ENCODE assay signal across 26 cellular contexts in the genomic region with DNA sequence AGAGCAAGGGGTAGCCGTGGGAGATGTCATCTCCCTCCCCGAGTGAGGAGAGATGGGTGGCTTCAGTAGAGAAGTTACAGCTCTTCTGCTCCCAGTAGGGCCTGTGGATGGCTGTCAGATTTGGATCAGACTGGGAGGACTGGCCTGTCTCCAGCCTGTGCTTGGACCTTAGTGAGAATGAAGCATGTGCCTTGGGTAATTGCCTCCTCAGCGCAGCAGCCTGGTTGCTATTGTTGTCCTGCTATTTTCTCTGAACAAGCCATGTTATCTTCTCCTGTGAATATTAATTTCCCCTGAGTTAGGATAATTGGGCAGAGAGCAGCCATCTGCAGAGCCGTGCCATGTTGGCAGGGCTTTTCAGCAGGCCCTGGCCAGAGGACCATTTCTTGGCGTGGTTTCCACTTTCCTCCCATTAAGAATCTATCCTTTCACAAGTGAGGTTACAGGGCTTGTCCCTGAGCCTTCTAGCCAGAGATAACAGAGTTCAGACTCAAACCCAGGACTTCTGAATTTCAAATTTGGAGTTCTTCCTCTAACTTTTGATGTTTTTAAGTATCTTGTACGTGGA.
DNase-seq lines count a peak whose midpoint lies in the region; ATAC-seq and TF ChIP-seq lines count a peak whose summit lies in the region.
"Had no signal": no experiment of that assay in that cellular context is flagged by ENCODE, and none has a peak within 500 bp of the region (broad histone marks: within the 10 kb centered on the region; RNA-seq: fewer than 3 reads in every experiment).

No MANE protein-coding gene starts in this region.

- H3K4me2 ChIP-seq in neuronal stem cell (ENCODE audit: insufficient read depth, low read length, poor library complexity, severe bottlenecking), result no peak overlapping the region
- H3K4me2 ChIP-seq: BLaER1 treated with 17β-estradiol and CSF1 and Interleukin-3, amounts not matched to agents 10 nM and 100 nM; KMS-11 had no signal

- no peak overlapping the region for H3K9ac ChIP-seq in neuronal stem cell (ENCODE audit: low read depth, low read length, poor library complexity)
- H3K9ac ChIP-seq: BLaER1 treated with 17β-estradiol and CSF1 and Interleukin-3, amounts not matched to agents 10 nM and 100 nM; KMS-11 had no signal

- H3K9me3 Mint-ChIP-seq in brain, result no peaks in the 10 kb centered on the region

- H3K4me1 Mint-ChIP-seq in brain, result peaks cover 33% of the 10 kb centered on the region
- H3K4me1 Mint-ChIP-seq: CD4-positive, alpha-beta memory T cell had no signal

- TF ChIP-seq CTCF in brain (conservative IDR thresholded peaks at IDR 0.05), result no peak

- no peak overlapping the region for H3K4me3 ChIP-seq in neuronal stem cell (ENCODE audit: low read length in 2 of 2)
- H3K4me3 ChIP-seq: BLaER1 treated with 17β-estradiol and CSF1 and Interleukin-3, amounts not matched to agents 10 nM and 100 nM; SK-N-MC had no signal

- no peak overlapping the region for H3K14ac ChIP-seq in neuronal stem cell (ENCODE audit: low read length)

- WGBS in neuronal stem cell (ENCODE audit: extremely low coverage in 2 of 2, insufficient read length in 2 of 2, insufficient replicate concordance in 1 of 2), 2 donors, result no CpG with 5 or more reads among the region's 6 CpGs

- peaks cover 4% of the 10 kb centered on the region for H3K27me3 Mint-ChIP-seq in brain
- H3K27me3 Mint-ChIP-seq: CD4-positive, alpha-beta memory T cell had no signal

- H3K79me1 ChIP-seq in neuronal stem cell (ENCODE audit: low read depth, low read length), result no peaks in the 10 kb centered on the region

- H4K8ac ChIP-seq in neuronal stem cell (ENCODE audit: low read depth, low read length), result no peak overlapping the region

- no peak overlapping the region for H2BK120ac ChIP-seq in neuronal stem cell (ENCODE audit: low read depth, low read length)

- H3K27ac ChIP-seq in neuronal stem cell (replicated peaks; ENCODE audit: low read length), result no peak overlapping the region
- H3K27ac ChIP-seq: 22Rv1; BLaER1 treated with 17β-estradiol and CSF1 and Interleukin-3, amounts not matched to agents 10 nM and 100 nM; KMS-11; SK-N-MC had no signal

- peaks cover 4 to 12% of the 10 kb centered on the region in 2 donors for H3K4me1 ChIP-seq in neuronal stem cell (ENCODE audit: control insufficient read depth in 2 of 2, insufficient read depth in 1 of 2, low read depth in 1 of 2, low read length in 2 of 2)
- H3K4me1 ChIP-seq: BLaER1 treated with 17β-estradiol and CSF1 and Interleukin-3, amounts not matched to agents 10 nM and 100 nM; Caco-2 had no signal

- H3K27me3 ChIP-seq in neuronal stem cell (ENCODE audit: control insufficient read depth in 3 of 3, insufficient read depth in 3 of 3, low read depth in 1 of 3, low read length in 3 of 3), result no peaks in the 10 kb centered on the region
- H3K27me3 ChIP-seq: BLaER1 treated with 17β-estradiol and CSF1 and Interleukin-3, amounts not matched to agents 10 nM and 100 nM had no signal

- H3K18ac ChIP-seq in neuronal stem cell (ENCODE audit: low read length), result peak overlapping the region; percentile 81

- H3K36me3 ChIP-seq in neuronal stem cell (replicated peaks in 1 of 2; ENCODE audit: control insufficient read depth in 2 of 2, insufficient read depth in 2 of 2, low read length in 2 of 2), result no peaks in the 10 kb centered on the region
- H3K36me3 ChIP-seq: BLaER1 treated with 17β-estradiol and CSF1 and Interleukin-3, amounts not matched to agents 10 nM and 100 nM had no signal

- peak overlapping the region in 4 of 5 experiments; percentile 68 to 93 (median 75) for H3K27ac Mint-ChIP-seq in brain
- H3K27ac Mint-ChIP-seq: CD4-positive, alpha-beta memory T cell had no signal

- no peaks in the 10 kb centered on the region for H3K36me3 Mint-ChIP-seq in brain
- H3K36me3 Mint-ChIP-seq: CD4-positive, alpha-beta memory T cell had no signal

- no peak overlapping the region for H4K91ac ChIP-seq in neuronal stem cell (ENCODE audit: low read depth, low read length, poor library complexity)

- ATAC-seq in esophagus mucosa, result no peak
- ATAC-seq: PC-3 had no signal

- no peak overlapping the region for H3K4ac ChIP-seq in neuronal stem cell (ENCODE audit: low read length)

- no peak overlapping the region for H2BK12ac ChIP-seq in neuronal stem cell (ENCODE audit: low read length)

- H2AK5ac ChIP-seq in neuronal stem cell (ENCODE audit: low read depth, low read length), result no peak overlapping the region

- H2AFZ ChIP-seq in neuronal stem cell (ENCODE audit: low read length), result peak overlapping the region; percentile 11

- H3K23ac ChIP-seq in neuronal stem cell (ENCODE audit: low read depth, low read length, poor library complexity), result no peak overlapping the region

- no peaks in the 10 kb centered on the region for H3K9me3 ChIP-seq in neuronal stem cell (replicated peaks in 1 of 2; ENCODE audit: control insufficient read depth in 2 of 2, insufficient read depth in 1 of 2, low read depth in 1 of 2, low read length in 2 of 2)
- H3K9me3 ChIP-seq: BLaER1 treated with 17β-estradiol and CSF1 and Interleukin-3, amounts not matched to agents 10 nM and 100 nM; Caco-2 had no signal

- peak overlapping the region in 1 of 5 experiments; percentile 67 for H3K4me3 Mint-ChIP-seq in brain
- H3K4me3 Mint-ChIP-seq: CD4-positive, alpha-beta memory T cell had no signal

- H2BK5ac ChIP-seq in neuronal stem cell (ENCODE audit: low read length), result no peak overlapping the region

- no peak overlapping the region for H2BK15ac ChIP-seq in neuronal stem cell (ENCODE audit: low read length)

- DNase-seq in NCI-H146 (lab: John Stamatoyannopoulos, UW) (peak; percentile 19), NCI-H146 treated with DMSO at 0.1 percent for 48 hours (lab: John Stamatoyannopoulos, UW; ENCODE audit: unreplicated experiment) (no peak), NCI-H446 (lab: John Stamatoyannopoulos, UW) (peak; percentile 68 to 84), neuronal stem cell (ENCODE audit: low spot score) (no peak), GM19240 (ENCODE audit: insufficient read length, low spot score) (no peak), NOMO-1 treated with DMSO at 0.1 percent for 48 hours (lab: John Stamatoyannopoulos, UW; ENCODE audit: unreplicated experiment) (no peak)
- DNase-seq: ACHN; Caco-2; CD4-positive, alpha-beta memory T cell; DMS 273 treated with DMSO at 0.1 percent for 48 hours; DMS79 treated with DMSO at 0.1 percent for 48 hours; GOT3; HCEC 1CT; IMR-90; MV-4-11; NCI-H187 treated with DMSO at 0.1 percent for 48 hours; NCI-H226; NCI-H524 treated with DMSO at 0.1 percent for 48 hours; PC-3; SHP77 treated with DMSO at 0.1 percent for 48 hours had no signal

Comparison
In these comparisons a context has a peak if more than half of its experiments do, and no peak if none do; other contexts are left out.
1. DNase-seq: peak in NCI-H146 (single experiment) and NCI-H446 (2 of 2); none in NCI-H146 treated with DMSO at 0.1 percent for 48 hours (single experiment), neuronal stem cell (single experiment), GM19240 (single experiment) and NOMO-1 treated with DMSO at 0.1 percent for 48 hours (single experiment).